15 cellular contexts compared by ENCODE assay signal in genomic region chr15:71288348-71288955, GRCh38.
DNase-seq lines count a peak whose midpoint lies in the region; ATAC-seq, FAIRE-seq and TF ChIP-seq lines count a peak whose summit lies in the region.
"Had no signal": no experiment of that assay in that cellular context is flagged by ENCODE, and none has a peak within 500 bp of the region (broad histone marks: within the 10 kb centered on the region; RNA-seq: fewer than 3 reads in every experiment).

No MANE protein-coding gene starts in this region.

- H3K9me2 ChIP-seq in PC-3 (replicated peaks; ENCODE audit: low read length): no peaks in the 10 kb centered on the region

- peaks cover 48% of the 10 kb centered on the region for H3K79me2 ChIP-seq in PC-3 (ENCODE audit: low read length)

- H3K27ac ChIP-seq in C4-2B: peak overlapping the region; percentile 14
- H3K27ac ChIP-seq in PC-3 (ENCODE audit: low read length): peak overlapping the region; percentile 85
- H3K27ac ChIP-seq in uterus: no peak overlapping the region
- H3K27ac ChIP-seq: BLaER1 had no signal

- H3K36me3 ChIP-seq in PC-3 (ENCODE audit: low read depth, low read length) (peaks cover 14% of the 10 kb centered on the region; the same call in 1 of the 2 replicates), bronchial epithelial cell (ENCODE audit: control insufficient read depth, insufficient read depth, low read length) (no peaks in the 10 kb centered on the region), uterus (no peaks in the 10 kb centered on the region)
- H3K36me3 ChIP-seq: BLaER1 had no signal

- H3K9ac ChIP-seq in PC-3 (ENCODE audit: low read length): peak overlapping the region; percentile 38
- H3K9ac ChIP-seq: BLaER1 had no signal

- CTCF ChIA-PET in PC-3 (lab: Charles Lee): no interaction called here

- no TSS peak for BruUV-seq in PC-3 (replicated peaks; lab: Mats Ljungman, UMichigan)

- H3F3A ChIP-seq in PC-3 (ENCODE audit: low read length, unreplicated experiment): peaks cover 3% of the 10 kb centered on the region

- DNase-seq in PC-3 (peak; percentile 68), bronchial epithelial cell (ENCODE audit: low read depth) (peak; percentile 69), lung microvascular endothelial cell (ENCODE audit: low read depth in 2 of 2) (peak; percentile 33 to 46), NCI-H1092 treated with DMSO at 0.1 percent for 48 hours (lab: John Stamatoyannopoulos, UW) (no peak), uterus (no peak), HUDEP-2 (lab: John Stamatoyannopoulos, UW; ENCODE audit: unreplicated experiment in 76 of 76) (no peak)
- DNase-seq: DMS 273 treated with DMSO at 0.1 percent for 48 hours, NCI-H187, SIG-M5 had no signal

- no peak overlapping the region for H2AFZ ChIP-seq in PC-3 (ENCODE audit: low read length)

- TF ChIP-seq POLR2A in uterus (IDR thresholded peaks at IDR 0.05): no peak

- peak overlapping the region; percentile 32 for H3K4me2 ChIP-seq in PC-3 (ENCODE audit: low read length)
- H3K4me2 ChIP-seq: BLaER1 had no signal

- FAIRE-seq in bronchial epithelial cell (lab: Jason Lieb, UNC): no peak
- FAIRE-seq: H54, K562, RCC 7860 had no signal

- no peak overlapping the region for H3K4me3 ChIP-seq in PC-3 (ENCODE audit: low read length)
- no peak overlapping the region for H3K4me3 ChIP-seq in bronchial epithelial cell (ENCODE audit: low read depth, low read length)
- H3K4me3 ChIP-seq in uterus: no peak overlapping the region
- H3K4me3 ChIP-seq: BLaER1, K562 had no signal

- H3K27me3 ChIP-seq in PC-3 (ENCODE audit: low read length) (no peaks in the 10 kb centered on the region), bronchial epithelial cell (ENCODE audit: control insufficient read depth, insufficient read depth, low read length) (no peaks in the 10 kb centered on the region), uterus (no peaks in the 10 kb centered on the region)
- H3K27me3 ChIP-seq: BLaER1 had no signal

- POLR2A ChIA-PET in PC-3 (lab: Charles Lee; ENCODE audit: unreplicated experiment): no interaction called here

- intact Hi-C loops in PC-3 (cut with micrococcal nuclease) (no loop called here), uterus (cut with DNase I; ENCODE audit: low total_unique reads) (no loop called here)

- ATAC-seq in PC-3 (peak; percentile 75), GM21526 (IDR thresholded peaks at IDR 0.05; ENCODE audit: low FRiP score, unreplicated experiment) (no peak)
- ATAC-seq: K562 had no signal

- H3K9me3 ChIP-seq in PC-3 (ENCODE audit: low read length): no peaks in the 10 kb centered on the region
- no peaks in the 10 kb centered on the region for H3K9me3 ChIP-seq in uterus
- H3K9me3 ChIP-seq: BLaER1 had no signal

- H4K20me1 ChIP-seq in PC-3 (ENCODE audit: low read length): no peaks in the 10 kb centered on the region
- H4K20me1 ChIP-seq: BLaER1 had no signal

- TF ChIP-seq CTCF in C4-2B (conservative IDR thresholded peaks at IDR 0.05) (no peak), PC-3 (conservative IDR thresholded peaks at IDR 0.05; ENCODE audit: low read depth, low read length) (no peak), bronchial epithelial cell (IDR thresholded peaks at IDR 0.05; ENCODE audit: insufficient read depth, low read length, severe bottlenecking) (no peak), uterus (IDR thresholded peaks at IDR 0.05) (no peak)

- H3K4me1 ChIP-seq in PC-3 (ENCODE audit: insufficient read depth, low read length): peaks cover 55% of the 10 kb centered on the region
- H3K4me1 ChIP-seq in uterus: no peaks in the 10 kb centered on the region
- H3K4me1 ChIP-seq: BLaER1 had no signal

Comparison
In these comparisons a context has a peak if more than half of its experiments do, and no peak if none do; other contexts are left out.
1. H3K27ac ChIP-seq: peak in C4-2B (single experiment) and PC-3 (single experiment); none in uterus (0 of 2).
2. DNase-seq: peak in PC-3 (single experiment), bronchial epithelial cell (single experiment) and lung microvascular endothelial cell (2 of 2); none in NCI-H1092 treated with DMSO at 0.1 percent for 48 hours (single experiment), uterus (0 of 2) and HUDEP-2 (0 of 76).